Comparison of ENCODE assay signal across 26 cellular contexts in genomic region chr3:106006571-106006970, GRCh38.
"Had no signal": no experiment of that assay in that cellular context is flagged by ENCODE, and none has a peak within 500 bp of the region (broad histone marks: within the 10 kb centered on the region; RNA-seq: fewer than 3 reads in every experiment).

No MANE protein-coding gene starts in this region.

- FAIRE-seq: endometrium, small intestine had no signal

- H3K79me2 ChIP-seq: parathyroid adenoma had no signal

- H3K27me3 ChIP-seq: gastrocnemius medialis, testis, vagina had no signal

- H3K36me3 ChIP-seq: gastrocnemius medialis, vagina had no signal

- H3K4me3 ChIP-seq: gastrocnemius medialis, testis, vagina had no signal

- H3K9me3 ChIP-seq: gastrocnemius medialis, testis, vagina had no signal

- DNase-seq: activated CD4-positive, alpha-beta T cell treated with anti-CD3 and anti-CD28 coated beads for 4 hours; activated CD4-positive, alpha-beta T cell treated with anti-CD3 and anti-CD28 coated beads, Interleukin-2, amount 50 U/mL, for 48 hours; activated CD4-positive, CD25-positive, alpha-beta regulatory T cell; activated CD8-positive, alpha-beta memory T cell treated with anti-CD3 and anti-CD28 coated beads, Interleukin-2, amount 50 U/mL, for 48 hours; activated naive CD4-positive, alpha-beta T cell treated with anti-CD3 and anti-CD28 coated beads for 36 hours; activated naive CD8-positive, alpha-beta T cell treated with anti-CD3 and anti-CD28 coated beads, Interleukin-2, amount 10 ng/mL, durations not matched to agents 7 days and 5 days; activated T-cell treated with anti-CD3 and anti-CD28 coated beads, Interleukin-2, amount 50 U/mL, for 4 hours; amniotic stem cell; effector CD4-positive, alpha-beta T cell; gastrocnemius medialis; hippocampal formation; left ventricle myocardium superior; midbrain; nephron progenitor cell; right cardiac atrium; small intestine; stimulated activated CD4-positive, alpha-beta T cell treated with anti-CD3 and anti-CD28 coated beads, Interleukin-2, amount 100 ng/mL, for 24 hours; stimulated activated naive CD8-positive, alpha-beta T cell treated with anti-CD3 and anti-CD28 coated beads, Interleukin-15, amount 100 ng/mL, for 72 hours; T-helper 2 cell; testis; trophoblast cell had no signal

- H3K4me1 ChIP-seq: parathyroid adenoma, testis, vagina had no signal

- H3K36me3 Mint-ChIP-seq: stimulated activated effector memory CD8-positive, alpha-beta T cell treated with anti-CD3 and anti-CD28 coated beads, Interleukin-12 subunit alpha, Interleukin-12 subunit beta, amount 100 ng/mL, for 72 hours had no signal

- H3K27ac Mint-ChIP-seq: activated naive CD4-positive, alpha-beta T cell treated with anti-CD3 and anti-CD28 coated beads for 36 hours; activated naive CD8-positive, alpha-beta T cell treated with anti-CD3 and anti-CD28 coated beads, Interleukin-2, amount 10 ng/mL, durations not matched to agents 7 days and 5 days; dendritic cell treated with granulocyte-macrophage colony-stimulating factor and Interleukin-4, amounts not matched to agents 40 ng/mL and 50 ng/mL, for 4 days; nephron progenitor cell; stimulated activated naive CD8-positive, alpha-beta T cell treated with anti-CD3 and anti-CD28 coated beads, Interleukin-15, amount 100 ng/mL, for 72 hours had no signal

- H3K9ac ChIP-seq: parathyroid adenoma had no signal

- H3K27me3 Mint-ChIP-seq: activated naive CD8-positive, alpha-beta T cell treated with anti-CD3 and anti-CD28 coated beads, Interleukin-2, amount 10 ng/mL, durations not matched to agents 7 days and 5 days; dendritic cell treated with granulocyte-macrophage colony-stimulating factor and Interleukin-4, amounts not matched to agents 40 ng/mL and 50 ng/mL, for 4 days; stimulated activated naive CD8-positive, alpha-beta T cell treated with anti-CD3 and anti-CD28 coated beads, Interleukin-15, amount 100 ng/mL, for 72 hours had no signal

- H3K27ac ChIP-seq: gastrocnemius medialis, parathyroid adenoma, testis, vagina had no signal

- ATAC-seq: gastrocnemius medialis; left ventricle myocardium superior; stimulated activated effector memory CD8-positive, alpha-beta T cell treated with anti-CD3 and anti-CD28 coated beads, Interleukin-12 subunit alpha, Interleukin-12 subunit beta, amount 100 ng/mL, for 72 hours; stimulated activated naive CD8-positive, alpha-beta T cell treated with anti-CD3 and anti-CD28 coated beads, Interleukin-15, amount 100 ng/mL, for 72 hours had no signal

- H3K4me1 Mint-ChIP-seq: nephron progenitor cell had no signal

- H3K4me3 Mint-ChIP-seq: activated naive CD4-positive, alpha-beta T cell treated with anti-CD3 and anti-CD28 coated beads for 36 hours; activated naive CD8-positive, alpha-beta T cell treated with anti-CD3 and anti-CD28 coated beads, Interleukin-2, amount 10 ng/mL, durations not matched to agents 7 days and 5 days; activated T-cell treated with anti-CD3 and anti-CD28 coated beads, Interleukin-2, amount 50 U/mL, for 4 hours; dendritic cell treated with granulocyte-macrophage colony-stimulating factor and Interleukin-4, amounts not matched to agents 40 ng/mL and 50 ng/mL, for 4 days; nephron progenitor cell; stimulated activated effector memory CD8-positive, alpha-beta T cell treated with anti-CD3 and anti-CD28 coated beads, Interleukin-12 subunit alpha, Interleukin-12 subunit beta, amount 100 ng/mL, for 72 hours; stimulated activated naive CD8-positive, alpha-beta T cell treated with anti-CD3 and anti-CD28 coated beads, Interleukin-15, amount 100 ng/mL, for 72 hours had no signal

- H2AFZ ChIP-seq: parathyroid adenoma had no signal

- H3K9me3 Mint-ChIP-seq: activated T-cell treated with anti-CD3 and anti-CD28 coated beads, Interleukin-2, amount 50 U/mL, for 4 hours; dendritic cell treated with granulocyte-macrophage colony-stimulating factor and Interleukin-4, amounts not matched to agents 40 ng/mL and 50 ng/mL, for 4 days; nephron progenitor cell had no signal
